In the genomic region with DNA sequence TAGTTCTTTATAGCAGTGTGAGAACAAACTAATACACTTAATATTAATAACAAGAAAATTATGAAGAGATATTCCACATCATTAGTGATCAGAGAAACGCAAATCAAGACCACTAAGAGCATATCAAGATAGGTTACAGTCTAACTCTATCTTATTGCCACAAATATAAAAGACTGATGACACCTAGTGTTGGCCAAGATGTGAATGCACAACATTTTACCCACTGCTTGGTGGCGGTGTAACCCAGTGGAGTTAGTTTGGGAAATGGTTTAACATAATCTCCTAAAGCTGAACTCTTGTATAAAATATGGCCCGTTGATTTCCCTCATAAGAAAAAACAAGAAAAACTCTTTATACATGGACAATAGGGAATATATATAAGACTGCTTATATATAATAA, we compare ENCODE assay signal across 29 cellular contexts.
DNase-seq lines count a peak whose midpoint lies in the region; ATAC-seq and TF ChIP-seq lines count a peak whose summit lies in the region.
"Had no signal": no experiment of that assay in that cellular context is flagged by ENCODE, and none has a peak within 500 bp of the region (broad histone marks: within the 10 kb centered on the region; RNA-seq: fewer than 3 reads in every experiment).

No MANE protein-coding gene starts in this region.

- peaks cover 2% of the 10 kb centered on the region for H3K4me1 Mint-ChIP-seq in endodermal cell
- H3K4me1 Mint-ChIP-seq in neural progenitor cell = no peaks in the 10 kb centered on the region
- H3K4me1 Mint-ChIP-seq: activated naive CD8-positive, alpha-beta T cell treated with anti-CD3 and anti-CD28 coated beads for 36 hours; CD14-positive monocyte; central memory CD8-positive, alpha-beta T cell; stimulated activated effector memory CD8-positive, alpha-beta T cell treated with anti-CD3 and anti-CD28 coated beads, Interleukin-12 subunit alpha, Interleukin-12 subunit beta, amount 100 ng/mL, for 72 hours had no signal

- no peak overlapping the region for H3K4me2 ChIP-seq in neural progenitor cell

- H3K36me3 ChIP-seq in endodermal cell (ENCODE audit: control insufficient read depth, insufficient read depth, low read length) (no peaks in the 10 kb centered on the region), neural progenitor cell (no peaks in the 10 kb centered on the region)

- H3K4me3 Mint-ChIP-seq in endodermal cell (no peak overlapping the region), neural progenitor cell (no peak overlapping the region)
- H3K4me3 Mint-ChIP-seq: activated naive CD8-positive, alpha-beta T cell treated with anti-CD3 and anti-CD28 coated beads for 36 hours; CD14-positive monocyte; central memory CD8-positive, alpha-beta T cell; HFFc6; stimulated activated effector memory CD8-positive, alpha-beta T cell treated with anti-CD3 and anti-CD28 coated beads, Interleukin-12 subunit alpha, Interleukin-12 subunit beta, amount 100 ng/mL, for 72 hours; T-helper 2 cell treated with Interferon-gamma antibody and Interleukin-4, amounts not matched to agents 5 μg/mL and 100 μg/mL, for 36 hours had no signal

- DNase-seq in DMS 273 (lab: John Stamatoyannopoulos, UW; ENCODE audit: unreplicated experiment) (peak; percentile 15), DMS 273 treated with DMSO at 0.1 percent for 48 hours (lab: John Stamatoyannopoulos, UW) (no peak), NCI-H460 (ENCODE audit: extremely low read depth, low read depth) (peak; percentile 5), endodermal cell (no peak), neural progenitor cell (ENCODE audit: low spot score) (peak; percentile 5), erythroblast (lab: John Stamatoyannopoulos, UW) (no peak), Right ventricle myocardium inferior (ENCODE audit: missing footprints) (no peak)
- no peak for DNase-seq in stimulated activated CD4-positive, alpha-beta T cell treated with anti-CD3 and anti-CD28 coated beads, Interleukin-4, amount 100 ng/mL, for 1 hour
- DNase-seq: activated CD4-positive, alpha-beta T cell treated with anti-CD3 and anti-CD28 coated beads for 4 hours; activated CD8-positive, alpha-beta memory T cell treated with anti-CD3 and anti-CD28 coated beads for 24 hours; activated effector memory CD4-positive, alpha-beta T cell treated with anti-CD3 and anti-CD28 coated beads, Interleukin-2, amount 50 U/mL, for 16 hours; activated naive CD8-positive, alpha-beta T cell treated with anti-CD3 and anti-CD28 coated beads for 36 hours; activated T-cell treated with anti-CD3 and anti-CD28 coated beads, Interleukin-2, amount 50 U/mL, for 1 hour; Calu3; HFFc6; Kasumi-1; NCI-H1694; NCI-H2171 treated with DMSO at 0.1 percent for 48 hours; NCI-H526 treated with DMSO at 0.1 percent for 48 hours; Right ventricle myocardium superior; stimulated activated CD4-positive, alpha-beta T cell treated with anti-CD3 and anti-CD28 coated beads, Interleukin-12 subunit alpha, Interleukin-12 subunit beta, amount 100 ng/mL, for 4 hours; stimulated activated CD4-positive, alpha-beta T cell treated with anti-CD3 and anti-CD28 coated beads, Interleukin-4, amount 100 ng/mL, for 24 hours had no signal

- intact Hi-C loops in Right ventricle myocardium inferior (cut with DNase I) = loop anchor here (10.0 kb wide), 1 partner anchor 85 kb away; no protein-coding TSS in a partner anchor

- no peak overlapping the region for H2AFZ ChIP-seq in neural progenitor cell (replicated peaks)

- H3K4me1 ChIP-seq in endodermal cell (ENCODE audit: control insufficient read depth, insufficient read depth, low read length) (no peaks in the 10 kb centered on the region), neural progenitor cell (no peaks in the 10 kb centered on the region)

- peak overlapping the region; percentile 49 for H3K27ac Mint-ChIP-seq in endodermal cell
- H3K27ac Mint-ChIP-seq in neural progenitor cell = no peak overlapping the region
- H3K27ac Mint-ChIP-seq: activated naive CD8-positive, alpha-beta T cell treated with anti-CD3 and anti-CD28 coated beads for 36 hours; CD14-positive monocyte; HFFc6; stimulated activated effector memory CD8-positive, alpha-beta T cell treated with anti-CD3 and anti-CD28 coated beads, Interleukin-12 subunit alpha, Interleukin-12 subunit beta, amount 100 ng/mL, for 72 hours; T-helper 2 cell treated with Interferon-gamma antibody and Interleukin-4, amounts not matched to agents 5 μg/mL and 100 μg/mL, for 36 hours had no signal

- no peak overlapping the region for H3K27ac ChIP-seq in endodermal cell (ENCODE audit: low read depth, low read length)
- no peak overlapping the region for H3K27ac ChIP-seq in neural progenitor cell
- H3K27ac ChIP-seq: 22Rv1 had no signal

- ATAC-seq in Right ventricle myocardium inferior = no peak
- ATAC-seq: sciatic nerve; stimulated activated effector memory CD8-positive, alpha-beta T cell treated with anti-CD3 and anti-CD28 coated beads, Interleukin-12 subunit alpha, Interleukin-12 subunit beta, amount 100 ng/mL, for 72 hours had no signal

- H3F3A ChIP-seq in neural progenitor cell (ENCODE audit: low read depth) = no peaks in the 10 kb centered on the region

- TF ChIP-seq CTCF in endodermal cell (conservative IDR thresholded peaks at IDR 0.05) (peak; percentile 45), neural progenitor cell (IDR thresholded peaks at IDR 0.05) (peak; percentile 30)

- TF ChIP-seq POLR2A in erythroblast (IDR thresholded peaks at IDR 0.05; ENCODE audit: low read length) = no peak

- no peak overlapping the region for H3K9ac ChIP-seq in endodermal cell (ENCODE audit: extremely low read depth, low read length, poor library complexity, severe bottlenecking)
- no peak overlapping the region for H3K9ac ChIP-seq in neural progenitor cell

- H3K36me3 Mint-ChIP-seq in endodermal cell (ENCODE audit: low read depth) = no peaks in the 10 kb centered on the region
- H3K36me3 Mint-ChIP-seq in neural progenitor cell = no peaks in the 10 kb centered on the region
- H3K36me3 Mint-ChIP-seq: activated naive CD8-positive, alpha-beta T cell treated with anti-CD3 and anti-CD28 coated beads for 36 hours; CD14-positive monocyte; stimulated activated effector memory CD8-positive, alpha-beta T cell treated with anti-CD3 and anti-CD28 coated beads, Interleukin-12 subunit alpha, Interleukin-12 subunit beta, amount 100 ng/mL, for 72 hours had no signal

- H3K9me3 Mint-ChIP-seq in endodermal cell = peaks cover 35% of the 10 kb centered on the region
- H3K9me3 Mint-ChIP-seq in neural progenitor cell = no peaks in the 10 kb centered on the region
- H3K9me3 Mint-ChIP-seq: activated naive CD8-positive, alpha-beta T cell treated with anti-CD3 and anti-CD28 coated beads for 36 hours; HFFc6 had no signal

- H3K4me3 ChIP-seq in endodermal cell (ENCODE audit: low read length) (no peak overlapping the region), neural progenitor cell (no peak overlapping the region)
- H3K4me3 ChIP-seq: lung had no signal

- H3K79me2 ChIP-seq in neural progenitor cell (ENCODE audit: low read depth) = no peaks in the 10 kb centered on the region

- 15% methylated on average over 1 of the region's 3 CpGs; no CpG with 5 or more reads in 1 of the 2 experiments for WGBS in endodermal cell (ENCODE audit: insufficient coverage in 1 of 2, insufficient read length in 1 of 2), 2 experiments

- H3K9me3 ChIP-seq in endodermal cell (ENCODE audit: control insufficient read depth, low read length) (peaks cover 19% of the 10 kb centered on the region), neural progenitor cell (ENCODE audit: low read depth) (no peaks in the 10 kb centered on the region)

- H3K27me3 Mint-ChIP-seq in endodermal cell (ENCODE audit: insufficient read depth) (no peaks in the 10 kb centered on the region), neural progenitor cell (ENCODE audit: insufficient read depth, low read depth) (no peaks in the 10 kb centered on the region)
- H3K27me3 Mint-ChIP-seq: activated naive CD8-positive, alpha-beta T cell treated with anti-CD3 and anti-CD28 coated beads for 36 hours; central memory CD8-positive, alpha-beta T cell had no signal

- no peaks in the 10 kb centered on the region for H3K27me3 ChIP-seq in endodermal cell (ENCODE audit: control insufficient read depth, insufficient read depth, low read length, poor library complexity, severe bottlenecking)
- H3K27me3 ChIP-seq in neural progenitor cell = no peaks in the 10 kb centered on the region

- H4K20me1 ChIP-seq in neural progenitor cell (ENCODE audit: low read depth) = no peaks in the 10 kb centered on the region

Comparison
In these comparisons a context has a peak if more than half of its experiments do, and no peak if none do; other contexts are left out.
1. DNase-seq: peak in DMS 273 (single experiment), NCI-H460 (single experiment) and neural progenitor cell (single experiment); none in DMS 273 treated with DMSO at 0.1 percent for 48 hours (single experiment), endodermal cell (single experiment), stimulated activated CD4-positive, alpha-beta T cell treated with anti-CD3 and anti-CD28 coated beads, Interleukin-4, amount 100 ng/mL, for 1 hour (single experiment), erythroblast (0 of 2) and Right ventricle myocardium inferior (single experiment).